ENCODE assay signal across 11 cellular contexts in genomic region chr13:98525852-98526512, GRCh38. TPM values are rescaled to one million over a fixed set of nuclear protein-coding genes. Genes with fewer than 3 reads are reported as not detected.
DNase-seq lines count a peak whose midpoint lies in the region; ATAC-seq and TF ChIP-seq lines count a peak whose summit lies in the region.
"Had no signal": no experiment of that assay in that cellular context is flagged by ENCODE, and none has a peak within 500 bp of the region (broad histone marks: within the 10 kb centered on the region; RNA-seq: fewer than 3 reads in every experiment).

No MANE protein-coding gene starts in this region.

- H2AK5ac ChIP-seq in mesendoderm (ENCODE audit: low read length), result no peak overlapping the region

- H3K4me1 ChIP-seq in A673 (ENCODE audit: insufficient read depth, low read length, poor library complexity, severe bottlenecking) (peaks cover 10% of the 10 kb centered on the region), endodermal cell (ENCODE audit: control insufficient read depth, insufficient read depth, low read length) (peaks cover 19% of the 10 kb centered on the region), mesendoderm (ENCODE audit: control insufficient read depth, low read depth, low read length) (peaks cover 24% of the 10 kb centered on the region)

- H3K36me3 ChIP-seq in A673 (ENCODE audit: insufficient read depth, low read length, poor library complexity, severe bottlenecking) (no peaks in the 10 kb centered on the region), endodermal cell (ENCODE audit: control insufficient read depth, insufficient read depth, low read length) (no peaks in the 10 kb centered on the region), mesendoderm (ENCODE audit: control insufficient read depth, insufficient read depth, low read length) (no peaks in the 10 kb centered on the region)

- H3K4me3 Mint-ChIP-seq in endodermal cell, result no peak overlapping the region
- H3K4me3 Mint-ChIP-seq: natural killer cell had no signal

- no peak overlapping the region for H3K4me2 ChIP-seq in mesendoderm (ENCODE audit: low read length)
- H3K4me2 ChIP-seq: smooth muscle cell had no signal

- ATAC-seq in GM18519 (IDR thresholded peaks at IDR 0.05; ENCODE audit: low FRiP score, unreplicated experiment), result peak; percentile 26
- ATAC-seq in HG02852 (IDR thresholded peaks at IDR 0.05; ENCODE audit: unreplicated experiment), result peak; percentile 41
- ATAC-seq in SK-N-SH treated with all-trans-retinoic acid at 6 μM for 48 hours, result no peak
- ATAC-seq in GM19351 (IDR thresholded peaks at IDR 0.05; ENCODE audit: unreplicated experiment), result no peak
- ATAC-seq: natural killer cell had no signal

- CTCF ChIA-PET in A673 (lab: Charles Lee), result no interaction called here

- no TSS peak for BruUV-seq in A673 (replicated peaks; lab: Mats Ljungman, UMichigan)

- H4K8ac ChIP-seq in mesendoderm (ENCODE audit: low read depth, low read length), result no peak overlapping the region

- H3K9ac ChIP-seq in endodermal cell (ENCODE audit: extremely low read depth, low read length, poor library complexity, severe bottlenecking) (no peak overlapping the region), mesendoderm (ENCODE audit: low read length) (no peak overlapping the region)

- peak overlapping the region; percentile 52 for H3K27ac Mint-ChIP-seq in endodermal cell
- H3K27ac Mint-ChIP-seq: natural killer cell had no signal

- H3K27me3 Mint-ChIP-seq in endodermal cell (ENCODE audit: insufficient read depth), result no peaks in the 10 kb centered on the region

- no peak overlapping the region for H2BK120ac ChIP-seq in mesendoderm (ENCODE audit: low read depth, low read length)

- H3K27ac ChIP-seq in A673 (ENCODE audit: low read depth, low read length, poor library complexity, severe bottlenecking) (no peak overlapping the region), endodermal cell (ENCODE audit: low read depth, low read length) (no peak overlapping the region), mesendoderm (ENCODE audit: low read depth, low read length) (no peak overlapping the region)

- no peak overlapping the region for H3K56ac ChIP-seq in mesendoderm (ENCODE audit: low read length)

- no peaks in the 10 kb centered on the region for H3K9me3 Mint-ChIP-seq in endodermal cell
- H3K9me3 Mint-ChIP-seq: natural killer cell had no signal

- POLR2A ChIA-PET in A673 (lab: Charles Lee; ENCODE audit: low non-redundant PET), result interaction anchor here (0.6 to 0.7 kb wide), 2 partner anchors 9 to 41 kb away, joined by 3 read pairs; no protein-coding TSS in a partner anchor

- 75 to 83% methylated on average over 5 to 11 of the region's 11 CpGs for WGBS in endodermal cell (ENCODE audit: insufficient coverage in 1 of 2, insufficient read length in 1 of 2), 2 experiments
- WGBS in mesendoderm (ENCODE audit: extremely low coverage, insufficient coverage, low lambda C conversion rate), result no CpG with 5 or more reads among the region's 11 CpGs

- H2BK5ac ChIP-seq in mesendoderm (ENCODE audit: low read length), result no peak overlapping the region

- no peaks in the 10 kb centered on the region for H3K27me3 ChIP-seq in A673 (replicated peaks; ENCODE audit: insufficient read depth, low read depth, low read length, poor library complexity)
- H3K27me3 ChIP-seq in endodermal cell (ENCODE audit: control insufficient read depth, insufficient read depth, low read length, poor library complexity, severe bottlenecking), result no peaks in the 10 kb centered on the region
- H3K27me3 ChIP-seq in mesendoderm (ENCODE audit: insufficient read depth, low read length, poor library complexity), result no peaks in the 10 kb centered on the region

- H3K79me2 ChIP-seq in mesendoderm (ENCODE audit: control insufficient read depth, insufficient read depth, low read length), result peaks cover 94% of the 10 kb centered on the region

- H4K5ac ChIP-seq in mesendoderm (ENCODE audit: low read length), result no peak overlapping the region

- H3K79me1 ChIP-seq in mesendoderm (ENCODE audit: low read length), result peaks cover 54% of the 10 kb centered on the region

- DNase-seq in A673 (ENCODE audit: low spot score) (peak; percentile 67), endodermal cell (no peak), mesendoderm (no peak), NCI-H187 (lab: John Stamatoyannopoulos, UW) (no peak)
- DNase-seq: central memory CD4-positive, alpha-beta T cell; natural killer cell had no signal

- intact Hi-C loops in A673 (cut with micrococcal nuclease; ENCODE audit: unreplicated experiment), result no loop called here

- no peak overlapping the region for H3K4me3 ChIP-seq in A673 (ENCODE audit: low read depth, low read length, poor library complexity, severe bottlenecking)
- peak overlapping the region; percentile 21 for H3K4me3 ChIP-seq in endodermal cell (ENCODE audit: low read length)
- no peak overlapping the region for H3K4me3 ChIP-seq in mesendoderm (ENCODE audit: low read length)
- H3K4me3 ChIP-seq: smooth muscle cell had no signal

- H3K36me3 Mint-ChIP-seq in endodermal cell (ENCODE audit: low read depth), result no peaks in the 10 kb centered on the region
- H3K36me3 Mint-ChIP-seq: natural killer cell had no signal

- H3K4me1 Mint-ChIP-seq in endodermal cell, result peaks cover 73% of the 10 kb centered on the region

- no peak overlapping the region for H3K4ac ChIP-seq in mesendoderm (ENCODE audit: low read depth, low read length)

- H3K23ac ChIP-seq in mesendoderm (ENCODE audit: low read length), result no peak overlapping the region

- no peak for TF ChIP-seq CTCF in A673 (conservative IDR thresholded peaks at IDR 0.05; ENCODE audit: low read depth, low read length)
- no peak for TF ChIP-seq CTCF in endodermal cell (conservative IDR thresholded peaks at IDR 0.05)

- H3K9me3 ChIP-seq in A673 (ENCODE audit: low read depth, low read length, poor library complexity, severe bottlenecking) (no peaks in the 10 kb centered on the region), endodermal cell (ENCODE audit: control insufficient read depth, low read length) (no peaks in the 10 kb centered on the region)

- no peak overlapping the region for H2BK15ac ChIP-seq in mesendoderm (replicated peaks; ENCODE audit: low read depth)

- H3K18ac ChIP-seq in mesendoderm (ENCODE audit: low read length), result no peak overlapping the region

TF ChIP-seq in SK-N-SH treated with all-trans-retinoic acid at 6 μM for 48 hours, 23 proteins besides CTCF, POLR2A, EP300 and RAD21:
- TF ChIP-seq, protein P1, sequence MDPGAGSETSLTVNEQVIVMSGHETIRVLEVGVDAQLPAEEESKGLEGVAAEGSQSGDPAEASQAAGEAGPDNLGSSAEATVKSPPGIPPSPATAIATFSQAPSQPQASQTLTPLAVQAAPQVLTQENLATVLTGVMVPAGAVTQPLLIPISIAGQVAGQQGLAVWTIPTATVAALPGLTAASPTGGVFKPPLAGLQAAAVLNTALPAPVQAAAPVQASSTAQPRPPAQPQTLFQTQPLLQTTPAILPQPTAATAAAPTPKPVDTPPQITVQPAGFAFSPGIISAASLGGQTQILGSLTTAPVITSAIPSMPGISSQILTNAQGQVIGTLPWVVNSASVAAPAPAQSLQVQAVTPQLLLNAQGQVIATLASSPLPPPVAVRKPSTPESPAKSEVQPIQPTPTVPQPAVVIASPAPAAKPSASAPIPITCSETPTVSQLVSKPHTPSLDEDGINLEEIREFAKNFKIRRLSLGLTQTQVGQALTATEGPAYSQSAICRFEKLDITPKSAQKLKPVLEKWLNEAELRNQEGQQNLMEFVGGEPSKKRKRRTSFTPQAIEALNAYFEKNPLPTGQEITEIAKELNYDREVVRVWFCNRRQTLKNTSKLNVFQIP (CRISPR knock-in tag; IDR thresholded peaks at IDR 0.05; ENCODE audit: borderline replicate concordance, low read depth), result no peak
- no peak for TF ChIP-seq ESRRG (CRISPR knock-in tag; IDR thresholded peaks at IDR 0.05)

RNA-seq across cellular contexts. Expression of gene STK24, which starts 50.9 kb away (rescaled TPM):
- 84.8 and 87.8 TPM in 2 replicates for total RNA-seq in A673 (2021)
- 100 to 1,000 TPM; 115 to 125 TPM for total RNA-seq in endodermal cell
- 109 TPM for polyA plus RNA-seq in endodermal cell (2013, experiment 1 of 2)
- 110 TPM for polyA plus RNA-seq in endodermal cell (2013, experiment 2 of 2)
- 143 TPM for polyA plus RNA-seq in mesendoderm (2013, experiment 1 of 2)
- 145 TPM for polyA plus RNA-seq in mesendoderm (2013, experiment 2 of 2)

Comparison
In these comparisons a context has a peak if more than half of its experiments do, and no peak if none do; other contexts are left out.
1. ATAC-seq: peak in GM18519 (single experiment) and HG02852 (single experiment); none in SK-N-SH treated with all-trans-retinoic acid at 6 μM for 48 hours (single experiment) and GM19351 (single experiment).